1 cellular context compared by ENCODE assay signal in genomic region chr2:79832540-79833234, GRCh38.
TF ChIP-seq lines count a peak whose summit lies in the region.

No MANE protein-coding gene starts in this region.

TF ChIP-seq in GM23338, 12 proteins besides CTCF, POLR2A, EP300 and RAD21 (continued from another document):
- no peak for TF ChIP-seq ZNF462 (CRISPR knock-in tag; IDR thresholded peaks at IDR 0.05)
- TF ChIP-seq ZNF114 (CRISPR knock-in tag; IDR thresholded peaks at IDR 0.05) = no peak
- no peak for TF ChIP-seq ETS1 (IDR thresholded peaks at IDR 0.05)
- no peak for TF ChIP-seq ZNF331 (CRISPR knock-in tag; IDR thresholded peaks at IDR 0.05; ENCODE audit: low read depth)
TF ChIP-seq in GM23338: peak in this region for 1.
